Comparison of ENCODE assay signal across 1 cellular context in the genomic region with DNA sequence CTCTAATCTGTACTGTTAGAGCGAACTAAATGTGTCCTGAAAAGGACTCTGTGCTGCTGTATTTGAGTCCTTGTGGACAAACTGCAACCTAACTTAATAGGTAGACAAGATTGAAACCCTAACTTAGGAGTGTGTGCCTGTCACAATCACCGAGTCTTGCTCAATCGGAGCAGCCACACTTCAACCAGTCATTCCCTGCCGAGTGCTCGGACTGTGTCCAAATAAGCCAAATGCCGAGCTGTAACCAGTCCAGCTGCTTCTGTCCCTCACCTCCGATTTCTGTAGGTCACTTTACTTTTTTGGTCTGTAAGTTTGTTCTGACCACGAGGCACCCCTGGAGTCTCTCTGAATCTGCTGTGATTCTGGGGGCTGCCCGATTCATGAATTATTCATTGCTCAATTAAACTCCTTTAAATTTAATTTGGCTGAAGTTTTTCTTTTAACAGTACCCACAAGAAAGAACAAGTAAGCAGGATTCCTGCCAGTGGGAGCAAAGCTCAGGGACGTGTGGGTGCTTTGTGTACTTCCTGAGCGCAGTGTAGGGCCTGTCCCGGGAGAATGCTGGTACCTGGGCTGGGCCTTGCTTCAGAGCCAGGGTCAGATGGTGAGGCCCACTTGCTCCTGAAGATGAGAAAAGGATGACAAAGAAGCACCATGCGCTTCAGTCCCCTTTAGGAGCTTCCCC.
TF ChIP-seq lines count a peak whose summit lies in the region.

No MANE protein-coding gene starts in this region.

TF ChIP-seq in GM23338, 12 proteins besides CTCF, POLR2A, EP300 and RAD21 (continued from another document):
- TF ChIP-seq, protein P1, sequence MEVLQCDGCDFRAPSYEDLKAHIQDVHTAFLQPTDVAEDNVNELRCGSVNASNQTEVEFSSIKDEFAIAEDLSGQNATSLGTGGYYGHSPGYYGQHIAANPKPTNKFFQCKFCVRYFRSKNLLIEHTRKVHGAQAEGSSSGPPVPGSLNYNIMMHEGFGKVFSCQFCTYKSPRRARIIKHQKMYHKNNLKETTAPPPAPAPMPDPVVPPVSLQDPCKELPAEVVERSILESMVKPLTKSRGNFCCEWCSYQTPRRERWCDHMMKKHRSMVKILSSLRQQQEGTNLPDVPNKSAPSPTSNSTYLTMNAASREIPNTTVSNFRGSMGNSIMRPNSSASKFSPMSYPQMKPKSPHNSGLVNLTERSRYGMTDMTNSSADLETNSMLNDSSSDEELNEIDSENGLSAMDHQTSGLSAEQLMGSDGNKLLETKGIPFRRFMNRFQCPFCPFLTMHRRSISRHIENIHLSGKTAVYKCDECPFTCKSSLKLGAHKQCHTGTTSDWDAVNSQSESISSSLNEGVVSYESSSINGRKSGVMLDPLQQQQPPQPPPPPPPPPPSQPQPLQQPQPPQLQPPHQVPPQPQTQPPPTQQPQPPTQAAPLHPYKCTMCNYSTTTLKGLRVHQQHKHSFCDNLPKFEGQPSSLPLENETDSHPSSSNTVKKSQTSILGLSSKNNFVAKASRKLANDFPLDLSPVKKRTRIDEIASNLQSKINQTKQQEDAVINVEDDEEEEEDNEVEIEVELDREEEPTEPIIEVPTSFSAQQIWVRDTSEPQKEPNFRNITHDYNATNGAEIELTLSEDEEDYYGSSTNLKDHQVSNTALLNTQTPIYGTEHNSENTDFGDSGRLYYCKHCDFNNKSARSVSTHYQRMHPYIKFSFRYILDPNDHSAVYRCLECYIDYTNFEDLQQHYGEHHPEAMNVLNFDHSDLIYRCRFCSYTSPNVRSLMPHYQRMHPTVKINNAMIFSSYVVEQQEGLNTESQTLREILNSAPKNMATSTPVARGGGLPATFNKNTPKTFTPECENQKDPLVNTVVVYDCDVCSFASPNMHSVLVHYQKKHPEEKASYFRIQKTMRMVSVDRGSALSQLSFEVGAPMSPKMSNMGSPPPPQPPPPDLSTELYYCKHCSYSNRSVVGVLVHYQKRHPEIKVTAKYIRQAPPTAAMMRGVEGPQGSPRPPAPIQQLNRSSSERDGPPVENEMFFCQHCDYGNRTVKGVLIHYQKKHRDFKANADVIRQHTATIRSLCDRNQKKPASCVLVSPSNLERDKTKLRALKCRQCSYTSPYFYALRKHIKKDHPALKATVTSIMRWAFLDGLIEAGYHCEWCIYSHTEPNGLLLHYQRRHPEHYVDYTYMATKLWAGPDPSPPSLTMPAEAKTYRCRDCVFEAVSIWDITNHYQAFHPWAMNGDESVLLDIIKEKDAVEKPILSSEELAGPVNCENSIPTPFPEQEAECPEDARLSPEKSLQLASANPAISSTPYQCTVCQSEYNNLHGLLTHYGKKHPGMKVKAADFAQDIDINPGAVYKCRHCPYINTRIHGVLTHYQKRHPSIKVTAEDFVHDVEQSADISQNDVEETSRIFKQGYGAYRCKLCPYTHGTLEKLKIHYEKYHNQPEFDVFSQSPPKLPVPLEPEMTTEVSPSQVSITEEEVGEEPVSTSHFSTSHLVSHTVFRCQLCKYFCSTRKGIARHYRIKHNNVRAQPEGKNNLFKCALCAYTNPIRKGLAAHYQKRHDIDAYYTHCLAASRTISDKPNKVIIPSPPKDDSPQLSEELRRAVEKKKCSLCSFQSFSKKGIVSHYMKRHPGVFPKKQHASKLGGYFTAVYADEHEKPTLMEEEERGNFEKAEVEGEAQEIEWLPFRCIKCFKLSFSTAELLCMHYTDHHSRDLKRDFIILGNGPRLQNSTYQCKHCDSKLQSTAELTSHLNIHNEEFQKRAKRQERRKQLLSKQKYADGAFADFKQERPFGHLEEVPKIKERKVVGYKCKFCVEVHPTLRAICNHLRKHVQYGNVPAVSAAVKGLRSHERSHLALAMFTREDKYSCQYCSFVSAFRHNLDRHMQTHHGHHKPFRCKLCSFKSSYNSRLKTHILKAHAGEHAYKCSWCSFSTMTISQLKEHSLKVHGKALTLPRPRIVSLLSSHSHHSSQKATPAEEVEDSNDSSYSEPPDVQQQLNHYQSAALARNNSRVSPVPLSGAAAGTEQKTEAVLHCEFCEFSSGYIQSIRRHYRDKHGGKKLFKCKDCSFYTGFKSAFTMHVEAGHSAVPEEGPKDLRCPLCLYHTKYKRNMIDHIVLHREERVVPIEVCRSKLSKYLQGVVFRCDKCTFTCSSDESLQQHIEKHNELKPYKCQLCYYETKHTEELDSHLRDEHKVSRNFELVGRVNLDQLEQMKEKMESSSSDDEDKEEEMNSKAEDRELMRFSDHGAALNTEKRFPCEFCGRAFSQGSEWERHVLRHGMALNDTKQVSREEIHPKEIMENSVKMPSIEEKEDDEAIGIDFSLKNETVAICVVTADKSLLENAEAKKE (CRISPR knock-in tag; IDR thresholded peaks at IDR 0.05), result no peak
- no peak for TF ChIP-seq ZNF114 (CRISPR knock-in tag; IDR thresholded peaks at IDR 0.05)
- TF ChIP-seq, protein P2, sequence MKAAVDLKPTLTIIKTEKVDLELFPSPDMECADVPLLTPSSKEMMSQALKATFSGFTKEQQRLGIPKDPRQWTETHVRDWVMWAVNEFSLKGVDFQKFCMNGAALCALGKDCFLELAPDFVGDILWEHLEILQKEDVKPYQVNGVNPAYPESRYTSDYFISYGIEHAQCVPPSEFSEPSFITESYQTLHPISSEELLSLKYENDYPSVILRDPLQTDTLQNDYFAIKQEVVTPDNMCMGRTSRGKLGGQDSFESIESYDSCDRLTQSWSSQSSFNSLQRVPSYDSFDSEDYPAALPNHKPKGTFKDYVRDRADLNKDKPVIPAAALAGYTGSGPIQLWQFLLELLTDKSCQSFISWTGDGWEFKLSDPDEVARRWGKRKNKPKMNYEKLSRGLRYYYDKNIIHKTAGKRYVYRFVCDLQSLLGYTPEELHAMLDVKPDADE (IDR thresholded peaks at IDR 0.05), result no peak
- TF ChIP-seq, protein P3, sequence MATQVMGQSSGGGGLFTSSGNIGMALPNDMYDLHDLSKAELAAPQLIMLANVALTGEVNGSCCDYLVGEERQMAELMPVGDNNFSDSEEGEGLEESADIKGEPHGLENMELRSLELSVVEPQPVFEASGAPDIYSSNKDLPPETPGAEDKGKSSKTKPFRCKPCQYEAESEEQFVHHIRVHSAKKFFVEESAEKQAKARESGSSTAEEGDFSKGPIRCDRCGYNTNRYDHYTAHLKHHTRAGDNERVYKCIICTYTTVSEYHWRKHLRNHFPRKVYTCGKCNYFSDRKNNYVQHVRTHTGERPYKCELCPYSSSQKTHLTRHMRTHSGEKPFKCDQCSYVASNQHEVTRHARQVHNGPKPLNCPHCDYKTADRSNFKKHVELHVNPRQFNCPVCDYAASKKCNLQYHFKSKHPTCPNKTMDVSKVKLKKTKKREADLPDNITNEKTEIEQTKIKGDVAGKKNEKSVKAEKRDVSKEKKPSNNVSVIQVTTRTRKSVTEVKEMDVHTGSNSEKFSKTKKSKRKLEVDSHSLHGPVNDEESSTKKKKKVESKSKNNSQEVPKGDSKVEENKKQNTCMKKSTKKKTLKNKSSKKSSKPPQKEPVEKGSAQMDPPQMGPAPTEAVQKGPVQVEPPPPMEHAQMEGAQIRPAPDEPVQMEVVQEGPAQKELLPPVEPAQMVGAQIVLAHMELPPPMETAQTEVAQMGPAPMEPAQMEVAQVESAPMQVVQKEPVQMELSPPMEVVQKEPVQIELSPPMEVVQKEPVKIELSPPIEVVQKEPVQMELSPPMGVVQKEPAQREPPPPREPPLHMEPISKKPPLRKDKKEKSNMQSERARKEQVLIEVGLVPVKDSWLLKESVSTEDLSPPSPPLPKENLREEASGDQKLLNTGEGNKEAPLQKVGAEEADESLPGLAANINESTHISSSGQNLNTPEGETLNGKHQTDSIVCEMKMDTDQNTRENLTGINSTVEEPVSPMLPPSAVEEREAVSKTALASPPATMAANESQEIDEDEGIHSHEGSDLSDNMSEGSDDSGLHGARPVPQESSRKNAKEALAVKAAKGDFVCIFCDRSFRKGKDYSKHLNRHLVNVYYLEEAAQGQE (IDR thresholded peaks at IDR 0.05; ENCODE audit: unreplicated experiment), result no peak
- no peak for TF ChIP-seq NANOG (IDR thresholded peaks at IDR 0.05; ENCODE audit: borderline replicate concordance)
- no peak for TF ChIP-seq POLR2AphosphoS5 (IDR thresholded peaks at IDR 0.05; ENCODE audit: low read depth)
- no peak for TF ChIP-seq CREB1 (CRISPR knock-in tag; IDR thresholded peaks at IDR 0.05; ENCODE audit: low read depth)
- no peak for TF ChIP-seq EZH2 (IDR thresholded peaks at IDR 0.05; ENCODE audit: low read depth, unreplicated experiment)
